ENCODE assay signal across 21 cellular contexts in genomic region chr3:150129181-150129580, GRCh38.
"Had no signal": no experiment of that assay in that cellular context is flagged by ENCODE, and none has a peak within 500 bp of the region (broad histone marks: within the 10 kb centered on the region; RNA-seq: fewer than 3 reads in every experiment).

No MANE protein-coding gene starts in this region.

- H3K36me3 ChIP-seq: breast epithelium, esophagus squamous epithelium, gastrocnemius medialis had no signal

- DNase-seq: activated CD4-positive, alpha-beta T cell treated with anti-CD3 and anti-CD28 coated beads for 4 hours; activated CD4-positive, alpha-beta T cell treated with anti-CD3 and anti-CD28 coated beads, Interleukin-2, amount 50 U/mL, for 4 hours; activated naive CD4-positive, alpha-beta T cell; activated T-cell treated with anti-CD3 and anti-CD28 coated beads for 4 hours; activated T-cell treated with anti-CD3 and anti-CD28 coated beads, Interleukin-2, amount 50 U/mL, for 72 hours; central memory CD4-positive, alpha-beta T cell; endodermal cell; esophagus squamous epithelium; gastrocnemius medialis; islet precursor cell; mammary epithelial cell; naive thymus-derived CD8-positive, alpha-beta T cell; nucleus accumbens; right cardiac atrium; stimulated activated CD4-positive, alpha-beta T cell treated with anti-CD3 and anti-CD28 coated beads, Interleukin-2, amount 100 ng/mL, for 48 hours; stimulated activated naive CD8-positive, alpha-beta T cell treated with anti-CD3 and anti-CD28 coated beads, Interleukin-15, Interleukin-2, amounts not matched to agents 100 U/mL and 50 U/mL, for 24 hours had no signal

- H3K27ac ChIP-seq: breast epithelium, esophagus squamous epithelium, gastrocnemius medialis, hepatocyte, parathyroid adenoma, VCaP had no signal

- ATAC-seq: activated naive CD4-positive, alpha-beta T cell treated with anti-CD3 and anti-CD28 coated beads, Interleukin-2, amount 50 U/mL, for 72 hours; activated T-cell treated with anti-CD3 and anti-CD28 coated beads, Interleukin-2, amount 50 U/mL, for 72 hours; gastrocnemius medialis; naive thymus-derived CD8-positive, alpha-beta T cell; right cardiac atrium; stimulated activated naive CD8-positive, alpha-beta T cell treated with anti-CD3 and anti-CD28 coated beads, Interleukin-15, Interleukin-2, amounts not matched to agents 100 U/mL and 50 U/mL, for 24 hours had no signal

- H3K4me1 ChIP-seq: breast epithelium, esophagus squamous epithelium, gastrocnemius medialis, parathyroid adenoma had no signal

- H3K9me3 ChIP-seq: breast epithelium, esophagus squamous epithelium, gastrocnemius medialis had no signal

- H3K27me3 ChIP-seq: breast epithelium, esophagus squamous epithelium, gastrocnemius medialis, hepatocyte had no signal

- H3K4me3 ChIP-seq: breast epithelium, esophagus squamous epithelium, gastrocnemius medialis, hepatocyte had no signal
